ENCODE assay signal across 1 cellular context in genomic region chr7:16512097-16512496, GRCh38.
TF ChIP-seq lines count a peak whose summit lies in the region.

No MANE protein-coding gene starts in this region.

TF ChIP-seq in H1, 55 proteins besides CTCF, POLR2A, EP300 and RAD21:
- no peak for TF ChIP-seq CHD7 (IDR thresholded peaks at IDR 0.05; ENCODE audit: insufficient replicate concordance, low read length)
